28 cellular contexts compared by ENCODE assay signal in genomic region chr16:85502357-85502756, GRCh38.
"Had no signal": no experiment of that assay in that cellular context is flagged by ENCODE, and none has a peak within 500 bp of the region (broad histone marks: within the 10 kb centered on the region; RNA-seq: fewer than 3 reads in every experiment).

No MANE protein-coding gene starts in this region.

- H3K4me3 ChIP-seq: esophagus squamous epithelium, left ventricle myocardium inferior, lung, pancreas, right atrium auricular region, tibial nerve had no signal

- H3K4me1 Mint-ChIP-seq: activated CD4-positive, alpha-beta T cell treated with anti-CD3 and anti-CD28 coated beads, Interleukin-2, amount 10 ng/mL, durations not matched to agents 7 days and 5 days; activated naive CD4-positive, alpha-beta T cell treated with anti-CD3 and anti-CD28 coated beads, Interleukin-2, amount 50 U/mL, for 24 hours; activated T-helper 17 cell treated with anti-CD3 and anti-CD28 coated beads, Interleukin-2, amount 50 U/mL, for 72 hours had no signal

- H3K36me3 ChIP-seq: esophagus squamous epithelium, left ventricle myocardium inferior, neutrophil, pancreas, right atrium auricular region, tibial nerve had no signal

- H3K27me3 Mint-ChIP-seq: activated CD4-positive, alpha-beta T cell treated with anti-CD3 and anti-CD28 coated beads, Interleukin-2, amount 10 ng/mL, durations not matched to agents 7 days and 5 days; activated CD8-positive, alpha-beta T cell treated with anti-CD3 and anti-CD28 coated beads for 36 hours; activated naive CD4-positive, alpha-beta T cell treated with anti-CD3 and anti-CD28 coated beads, Interleukin-2, amount 50 U/mL, for 24 hours; activated naive CD8-positive, alpha-beta T cell treated with anti-CD3 and anti-CD28 coated beads, Interleukin-2, amount 50 U/mL, for 24 hours; activated T-helper 17 cell treated with anti-CD3 and anti-CD28 coated beads, Interleukin-2, amount 50 U/mL, for 72 hours had no signal

- H3K27ac ChIP-seq: epithelial cell of prostate, esophagus squamous epithelium, left ventricle myocardium inferior, neutrophil, pancreas, right atrium auricular region, tibial nerve had no signal

- H3K9me3 Mint-ChIP-seq: activated CD4-positive, alpha-beta T cell treated with anti-CD3 and anti-CD28 coated beads, Interleukin-2, amount 10 ng/mL, durations not matched to agents 7 days and 5 days; activated CD8-positive, alpha-beta T cell treated with anti-CD3 and anti-CD28 coated beads for 36 hours; activated naive CD4-positive, alpha-beta T cell treated with anti-CD3 and anti-CD28 coated beads, Interleukin-2, amount 50 U/mL, for 24 hours; activated naive CD8-positive, alpha-beta T cell treated with anti-CD3 and anti-CD28 coated beads, Interleukin-2, amount 50 U/mL, for 24 hours; activated T-cell treated with anti-CD3 and anti-CD28 coated beads, Interleukin-2, amount 50 U/mL, for 4 hours; activated T-helper 17 cell treated with anti-CD3 and anti-CD28 coated beads, Interleukin-2, amount 50 U/mL, for 72 hours; natural killer cell had no signal

- H3K4me1 ChIP-seq: pancreas, tibial nerve had no signal

- H3K9me3 ChIP-seq: esophagus squamous epithelium, left ventricle myocardium inferior, neutrophil, pancreas, right atrium auricular region, tibial nerve had no signal

- H3K4me3 Mint-ChIP-seq: activated CD4-positive, alpha-beta T cell treated with anti-CD3 and anti-CD28 coated beads, Interleukin-2, amount 10 ng/mL, durations not matched to agents 7 days and 5 days; activated CD8-positive, alpha-beta T cell treated with anti-CD3 and anti-CD28 coated beads for 36 hours; activated naive CD4-positive, alpha-beta T cell treated with anti-CD3 and anti-CD28 coated beads, Interleukin-2, amount 50 U/mL, for 24 hours; activated naive CD8-positive, alpha-beta T cell treated with anti-CD3 and anti-CD28 coated beads, Interleukin-2, amount 50 U/mL, for 24 hours; activated T-cell treated with anti-CD3 and anti-CD28 coated beads, Interleukin-2, amount 50 U/mL, for 4 hours; activated T-helper 17 cell treated with anti-CD3 and anti-CD28 coated beads, Interleukin-2, amount 50 U/mL, for 72 hours; natural killer cell had no signal

- H3K27ac Mint-ChIP-seq: activated CD4-positive, alpha-beta T cell treated with anti-CD3 and anti-CD28 coated beads, Interleukin-2, amount 10 ng/mL, durations not matched to agents 7 days and 5 days; activated CD8-positive, alpha-beta T cell treated with anti-CD3 and anti-CD28 coated beads for 36 hours; activated naive CD4-positive, alpha-beta T cell treated with anti-CD3 and anti-CD28 coated beads, Interleukin-2, amount 50 U/mL, for 24 hours; activated naive CD8-positive, alpha-beta T cell treated with anti-CD3 and anti-CD28 coated beads, Interleukin-2, amount 50 U/mL, for 24 hours; activated T-helper 17 cell treated with anti-CD3 and anti-CD28 coated beads, Interleukin-2, amount 50 U/mL, for 72 hours; natural killer cell had no signal

- ATAC-seq: activated CD8-positive, alpha-beta T cell treated with anti-CD3 and anti-CD28 coated beads for 36 hours; activated naive CD8-positive, alpha-beta T cell treated with anti-CD3 and anti-CD28 coated beads, Interleukin-2, amount 50 U/mL, for 24 hours; activated T-cell treated with anti-CD3 and anti-CD28 coated beads, Interleukin-2, amount 50 U/mL, for 4 hours; activated T-helper 17 cell treated with anti-CD3 and anti-CD28 coated beads, Interleukin-2, amount 50 U/mL, for 72 hours; natural killer cell; pancreas had no signal

- FAIRE-seq: colon, endometrium, islet of Langerhans, pancreas had no signal

- H3K36me3 Mint-ChIP-seq: activated naive CD4-positive, alpha-beta T cell treated with anti-CD3 and anti-CD28 coated beads, Interleukin-2, amount 50 U/mL, for 24 hours; natural killer cell had no signal

- H3K27me3 ChIP-seq: esophagus squamous epithelium, neutrophil, pancreas, right atrium auricular region, tibial nerve had no signal

- DNase-seq: activated CD4-positive, alpha-beta T cell treated with anti-CD3 and anti-CD28 coated beads for 1 hour; activated CD4-positive, alpha-beta T cell treated with anti-CD3 and anti-CD28 coated beads, Interleukin-2, amount 10 ng/mL, durations not matched to agents 7 days and 5 days; activated CD8-positive, alpha-beta T cell treated with anti-CD3 and anti-CD28 coated beads for 36 hours; activated naive CD8-positive, alpha-beta T cell treated with anti-CD3 and anti-CD28 coated beads, Interleukin-2, amount 50 U/mL, for 24 hours; activated T-cell treated with anti-CD3 and anti-CD28 coated beads, Interleukin-2, amount 50 U/mL, for 4 hours; central memory CD4-positive, alpha-beta T cell; dermis blood vessel endothelial cell; effector CD4-positive, alpha-beta T cell; esophagus squamous epithelium; foreskin melanocyte; left ventricle myocardium inferior; mesendoderm; natural killer cell; pancreas; stimulated activated CD4-positive, alpha-beta T cell treated with anti-CD3 and anti-CD28 coated beads, Interleukin-15, amount 100 ng/mL, for 24 hours; stimulated activated CD4-positive, alpha-beta T cell treated with anti-CD3 and anti-CD28 coated beads, Interleukin-2, amount 100 ng/mL, for 24 hours; stimulated activated naive CD4-positive, alpha-beta T cell treated with Interleukin-2 at 50 U/mL for 16 hours; T-helper 2 cell had no signal
